In genomic region chrX:71053217-71053621, GRCh38 we compare ENCODE assay signal across 10 cellular contexts. TPM values are rescaled to one million over a fixed set of nuclear protein-coding genes. Genes with fewer than 3 reads are reported as not detected.
DNase-seq lines count a peak whose midpoint lies in the region; ATAC-seq and TF ChIP-seq lines count a peak whose summit lies in the region.
"Had no signal": no experiment of that assay in that cellular context is flagged by ENCODE, and none has a peak within 500 bp of the region (broad histone marks: within the 10 kb centered on the region; RNA-seq: fewer than 3 reads in every experiment).

No MANE protein-coding gene starts in this region.

- H3K36me3 ChIP-seq in iPS-15b (ENCODE audit: control insufficient read depth, insufficient read depth, low read length), result no peaks in the 10 kb centered on the region

- H3K4me1 Mint-ChIP-seq in Calu3 (ENCODE audit: low read depth, unreplicated experiment) (no peaks in the 10 kb centered on the region), WTC11 (peaks cover 4% of the 10 kb centered on the region; the same call in 1 of the 2 replicates)

- H3K9me3 Mint-ChIP-seq in Calu3 (ENCODE audit: low read depth, unreplicated experiment) (no peaks in the 10 kb centered on the region), WTC11 (no peaks in the 10 kb centered on the region)
- H3K9me3 Mint-ChIP-seq: central memory CD8-positive, alpha-beta T cell had no signal

- BruUV-seq in Calu3 (replicated peaks; lab: Mats Ljungman, UMichigan), result no TSS peak

- H3K4me3 Mint-ChIP-seq in Calu3 (ENCODE audit: low read depth, unreplicated experiment) (peak overlapping the region; percentile 41), WTC11 (peak overlapping the region; percentile 76)
- H3K4me3 Mint-ChIP-seq: central memory CD8-positive, alpha-beta T cell had no signal

- H3K4me1 ChIP-seq in iPS-15b (ENCODE audit: control insufficient read depth, insufficient read depth, low read length), result peaks cover 2% of the 10 kb centered on the region

- H3K9ac ChIP-seq in iPS-15b (ENCODE audit: low read depth, low read length), result no peak overlapping the region

- POLR2A ChIA-PET in WTC11 (lab: Charles Lee), result interaction anchor here (1.2 to 1.5 kb wide), 5 partner anchors 15 to 313 kb away, joined by 3 to 8 read pairs (median 4); partner anchors contain the start of genes MED12, NONO, SNX12 and TAF1

- no peaks in the 10 kb centered on the region for H3K27me3 ChIP-seq in iPS-15b (ENCODE audit: control insufficient read depth, insufficient read depth, low read length)

- CTCF ChIA-PET in Calu3 (lab: Charles Lee) (interaction anchor here (0.6 kb wide), 1 partner anchor 27 kb away, joined by 3 read pairs; no protein-coding TSS in a partner anchor), WTC11 (lab: Charles Lee) (interaction anchor here (0.5 to 1.2 kb wide), 7 partner anchors 14 to 297 kb away, joined by 3 to 9 read pairs (median 3); partner anchors contain the start of genes MED12, NONO and SNX12)

- H3K27me3 Mint-ChIP-seq in Calu3 (ENCODE audit: unreplicated experiment) (no peaks in the 10 kb centered on the region), WTC11 (ENCODE audit: low read depth) (no peaks in the 10 kb centered on the region)
- H3K27me3 Mint-ChIP-seq: central memory CD8-positive, alpha-beta T cell had no signal

- DNase-seq in Calu3 (peak; percentile 61), WTC11 (ENCODE audit: low spot score) (peak; percentile 76), hepatic stellate cell (ENCODE audit: low spot score) (no peak), kidney glomerular epithelial cell (lab: John Stamatoyannopoulos, UW) (no peak), activated gamma-delta T cell treated with Interleukin-2 at 50 U/mL for 16 hours (no peak)
- DNase-seq: DMS53 had no signal

- ATAC-seq in GM21786 (IDR thresholded peaks at IDR 0.05; ENCODE audit: unreplicated experiment), result peak; percentile 96
- ATAC-seq in WTC11, result peak; percentile 99
- ATAC-seq in GM18520 (IDR thresholded peaks at IDR 0.05; ENCODE audit: unreplicated experiment), result no peak

- intact Hi-C loops in Calu3 (cut with micrococcal nuclease; ENCODE audit: unreplicated experiment), result no loop called here

- H3K4me3 ChIP-seq in iPS-15b (ENCODE audit: low read depth, low read length), result peak overlapping the region; percentile 53

- H3K9me3 ChIP-seq in iPS-15b (ENCODE audit: control insufficient read depth, insufficient read depth, low read length), result no peaks in the 10 kb centered on the region

- H3K27ac Mint-ChIP-seq in Calu3 (ENCODE audit: unreplicated experiment) (no peak overlapping the region), WTC11 (peak overlapping the region; percentile 89)

- H3K36me3 Mint-ChIP-seq in Calu3 (ENCODE audit: insufficient read depth, unreplicated experiment) (peaks cover 4% of the 10 kb centered on the region), WTC11 (peaks cover 3% of the 10 kb centered on the region; the same call in 1 of the 2 replicates)

- no peak for TF ChIP-seq CTCF in Calu3 (IDR thresholded peaks at IDR 0.05; ENCODE audit: unreplicated experiment)
- no peak for TF ChIP-seq CTCF in WTC11 (IDR thresholded peaks at IDR 0.05)

TF ChIP-seq in WTC11, 78 proteins besides CTCF, POLR2A, EP300 and RAD21:
- TF ChIP-seq CBFB (CRISPR knock-in tag; IDR thresholded peaks at IDR 0.05; ENCODE audit: low read depth) (no peak), TEAD4 (CRISPR knock-in tag; IDR thresholded peaks at IDR 0.05) (no peak), TP53 (CRISPR knock-in tag; IDR thresholded peaks at IDR 0.05) (no peak), SP1 (CRISPR knock-in tag; conservative IDR thresholded peaks at IDR 0.05) (0 out of 2 replicates have a peak, but pooled peaks have one; percentile 38), ZNF671 (CRISPR knock-in tag; IDR thresholded peaks at IDR 0.05) (no peak), MXD4 (CRISPR knock-in tag; IDR thresholded peaks at IDR 0.05; ENCODE audit: borderline replicate concordance) (no peak), NFYB (CRISPR knock-in tag; conservative IDR thresholded peaks at IDR 0.05; ENCODE audit: low read depth) (peak; percentile 85), HMGXB4 (CRISPR knock-in tag; IDR thresholded peaks at IDR 0.05) (no peak), PRDM15 (CRISPR knock-in tag; IDR thresholded peaks at IDR 0.05) (no peak), PRRX2 (CRISPR knock-in tag; IDR thresholded peaks at IDR 0.05) (no peak), FOXK1 (CRISPR knock-in tag; IDR thresholded peaks at IDR 0.05) (no peak; the same call in 1 of the 2 replicates)

RNA-seq across cellular contexts. Expression of gene SNX12, which starts 14.9 kb away (rescaled TPM):
- total RNA-seq in Calu3 (2022) (82.7 and 82.8 TPM in 2 replicates), WTC11 (2021) (69.4 to 79.6 TPM (median 74.2 TPM) in 3 replicates)

RNA-seq across cellular contexts. Expression of gene FOXO4, which starts 42.4 kb away (rescaled TPM):
- total RNA-seq in Calu3 (2022) (7.8 and 9.8 TPM in 2 replicates), WTC11 (2021) (35.3 to 48.3 TPM (median 37.0 TPM) in 3 replicates)

RNA-seq across cellular contexts. Expression of gene CXorf65, which starts 53.3 kb away (rescaled TPM):
- total RNA-seq in Calu3 (2022) (not detected in 2 replicates), WTC11 (2021) (not detected in 3 replicates)

RNA-seq across cellular contexts. Expression of gene IL2RG, which starts 58.2 kb away (rescaled TPM):
- 0.57 and 3.6 TPM in 2 replicates for total RNA-seq in Calu3 (2022)
- 0.37 to 1.2 TPM (median 0.94 TPM) in 3 replicates for total RNA-seq in WTC11 (2021)

Comparison
In these comparisons a context has a peak if more than half of its experiments do, and no peak if none do; other contexts are left out.
1. DNase-seq: peak in Calu3 (single experiment) and WTC11 (single experiment); none in hepatic stellate cell (single experiment), kidney glomerular epithelial cell (single experiment) and activated gamma-delta T cell treated with Interleukin-2 at 50 U/mL for 16 hours (single experiment).